Comparison of ENCODE assay signal across 19 cellular contexts in genomic region chr7:139673762-139674161, GRCh38.
DNase-seq lines count a peak whose midpoint lies in the region; ATAC-seq, FAIRE-seq and TF ChIP-seq lines count a peak whose summit lies in the region.
"Had no signal": no experiment of that assay in that cellular context is flagged by ENCODE, and none has a peak within 500 bp of the region (broad histone marks: within the 10 kb centered on the region; RNA-seq: fewer than 3 reads in every experiment).

No MANE protein-coding gene starts in this region.

- H3K27ac ChIP-seq in A549 = peak overlapping the region; percentile 54 to 73; a peak in 2 of 6 replicates
- H3K27ac ChIP-seq in C4-2B = peak overlapping the region; percentile 89

- H3K9me3 Mint-ChIP-seq in natural killer cell treated with Interleukin-12 subunit alpha and Interleukin-12 subunit beta and Interleukin-15 and Interleukin-18, amount 100 ng/mL, for 72 hours = no peaks in the 10 kb centered on the region
- H3K9me3 Mint-ChIP-seq: effector memory CD8-positive, alpha-beta T cell had no signal

- TF ChIP-seq EP300 in A549 (IDR thresholded peaks at IDR 0.05) = no peak

- H3K27me3 Mint-ChIP-seq in T-helper 17 cell = no peaks in the 10 kb centered on the region
- no peaks in the 10 kb centered on the region for H3K27me3 Mint-ChIP-seq in natural killer cell treated with Interleukin-12 subunit alpha and Interleukin-12 subunit beta and Interleukin-15 and Interleukin-18, amount 100 ng/mL, for 72 hours
- H3K27me3 Mint-ChIP-seq: effector memory CD8-positive, alpha-beta T cell had no signal

- 89% methylated on average over 6 of the region's 6 CpGs for WGBS in A549 (ENCODE audit: missing lambda C conversion rate)

- no peak overlapping the region for H3K4me3 ChIP-seq in A549
- H3K4me3 ChIP-seq: esophagus squamous epithelium, MG63, mucosa of descending colon, thyroid gland had no signal

- TF ChIP-seq CTCF in A549 (IDR thresholded peaks at IDR 0.05) (no peak), C4-2B (conservative IDR thresholded peaks at IDR 0.05) (no peak), GM13977 (IDR thresholded peaks at IDR 0.05; ENCODE audit: extremely low read depth, insufficient read depth, missing control alignments) (no peak)

- TF ChIP-seq POLR2A in A549 (IDR thresholded peaks at IDR 0.05; ENCODE audit: low read length) = no peak

- POLR2A ChIA-PET in A549 (lab: Yijun Ruan, JAX) = no interaction called here

- no peak overlapping the region for H3K4me3 Mint-ChIP-seq in T-helper 17 cell
- H3K4me3 Mint-ChIP-seq in natural killer cell treated with Interleukin-12 subunit alpha and Interleukin-12 subunit beta and Interleukin-15 and Interleukin-18, amount 100 ng/mL, for 72 hours = peak overlapping the region; percentile 83
- H3K4me3 Mint-ChIP-seq: effector memory CD8-positive, alpha-beta T cell had no signal

- H3K9me3 ChIP-seq in A549 (0 out of 3 replicates have a peak, but pooled peaks cover 3% of the 10 kb centered on the region), T-helper 17 cell (ENCODE audit: control insufficient read depth, low read length, poor library complexity, severe bottlenecking) (no peaks in the 10 kb centered on the region)
- H3K9me3 ChIP-seq: BE2C, esophagus squamous epithelium, MG63, mucosa of descending colon, thyroid gland had no signal

- peak overlapping the region; percentile 75 for H3K27ac Mint-ChIP-seq in T-helper 17 cell
- peak overlapping the region; percentile 87 to 96 for H3K27ac Mint-ChIP-seq in natural killer cell treated with Interleukin-12 subunit alpha and Interleukin-12 subunit beta and Interleukin-15 and Interleukin-18, amount 100 ng/mL, for 72 hours

- no peak for TF ChIP-seq RAD21 in A549 (conservative IDR thresholded peaks at IDR 0.05 in 1 of 2, IDR thresholded peaks at IDR 0.05 in 1 of 2)

- no peak for FAIRE-seq in A549 (lab: Jason Lieb, UNC)
- FAIRE-seq: D721Med, H1 had no signal

- peaks cover 41% of the 10 kb centered on the region for H3K4me1 ChIP-seq in A549

- CTCF ChIA-PET in A549 (lab: Yijun Ruan, JAX) = interaction anchor here (1.1 to 2.5 kb wide), 4 partner anchors 27 to 319 kb away, joined by 3 to 9 read pairs (median 6); no protein-coding TSS in a partner anchor

- peaks cover 4% of the 10 kb centered on the region for H3K36me3 Mint-ChIP-seq in T-helper 17 cell (ENCODE audit: low read depth)
- H3K36me3 Mint-ChIP-seq in natural killer cell treated with Interleukin-12 subunit alpha and Interleukin-12 subunit beta and Interleukin-15 and Interleukin-18, amount 100 ng/mL, for 72 hours = peaks cover 21% of the 10 kb centered on the region

- DNase-seq in A549 (ENCODE audit: low read depth in 1 of 2, low spot score in 1 of 2) (no peak), T-helper 17 cell (no peak), GM13977 (ENCODE audit: low spot score) (no peak), NCI-H345 (lab: John Stamatoyannopoulos, UW) (no peak)
- DNase-seq in natural killer cell treated with Interleukin-12 subunit alpha and Interleukin-12 subunit beta and Interleukin-15 and Interleukin-18, amount 100 ng/mL, for 72 hours (ENCODE audit: low spot score) = no peak
- DNase-seq: activated CD4-positive, alpha-beta T cell treated with anti-CD3 and anti-CD28 coated beads for 1 hour; activated CD8-positive, alpha-beta memory T cell treated with anti-CD3 and anti-CD28 coated beads, Interleukin-2, amount 50 U/mL, for 4 hours; anterior cingulate cortex; effector memory CD8-positive, alpha-beta T cell; esophagus squamous epithelium; left colon; MG63; mucosa of descending colon; thyroid gland had no signal

- H3K4me1 Mint-ChIP-seq in T-helper 17 cell = peaks cover 28% of the 10 kb centered on the region
- peaks cover 66 to 71% of the 10 kb centered on the region in 2 donors for H3K4me1 Mint-ChIP-seq in natural killer cell treated with Interleukin-12 subunit alpha and Interleukin-12 subunit beta and Interleukin-15 and Interleukin-18, amount 100 ng/mL, for 72 hours (ENCODE audit: low read depth in 2 of 2)

- ATAC-seq in A549 = no peak
- ATAC-seq in T-helper 17 cell = no peak
- no peak for ATAC-seq in natural killer cell treated with Interleukin-12 subunit alpha and Interleukin-12 subunit beta and Interleukin-15 and Interleukin-18, amount 100 ng/mL, for 72 hours
- ATAC-seq in GM18873 (IDR thresholded peaks at IDR 0.05; ENCODE audit: low FRiP score, unreplicated experiment) = no peak
- ATAC-seq: left colon had no signal

- in situ Hi-C loops in GM13977 (cut with MboI; ENCODE audit: low pct_unique_long_range_greater_than_20kb, low sequenced_read_pairs, unreplicated experiment) = no loop called here

- H3K4me2 ChIP-seq in A549 = no peak overlapping the region

TF ChIP-seq in A549, 52 proteins besides CTCF, POLR2A, EP300 and RAD21:
- TF ChIP-seq SREBF2 (IDR thresholded peaks at IDR 0.05) (no peak), FOSB (CRISPR knock-in tag; IDR thresholded peaks at IDR 0.05) (no peak), CBX2 (IDR thresholded peaks at IDR 0.05; ENCODE audit: borderline replicate concordance, low read depth) (no peak), NFE2L2 (conservative IDR thresholded peaks at IDR 0.05; ENCODE audit: low read length) (no peak), CHD2 (IDR thresholded peaks at IDR 0.05; ENCODE audit: low read length, partially characterized antibody) (no peak), MAFK (IDR thresholded peaks at IDR 0.05; ENCODE audit: partially characterized antibody) (no peak), KDM5A (IDR thresholded peaks at IDR 0.05) (no peak), PHF8 (IDR thresholded peaks at IDR 0.05; ENCODE audit: borderline replicate concordance, low read depth) (no peak), RARB (CRISPR knock-in tag; IDR thresholded peaks at IDR 0.05) (no peak), RCOR1 (IDR thresholded peaks at IDR 0.05; ENCODE audit: low read depth, low read length) (no peak), TP53 (CRISPR knock-in tag; IDR thresholded peaks at IDR 0.05) (no peak), GATA3 (IDR thresholded peaks at IDR 0.05; ENCODE audit: borderline replicate concordance) (no peak), ZNF302 (CRISPR knock-in tag; IDR thresholded peaks at IDR 0.05) (no peak), MYC (IDR thresholded peaks at IDR 0.05; ENCODE audit: borderline replicate concordance, low read length) (no peak), FOSL2 (IDR thresholded peaks at IDR 0.05) (no peak), FOSL2 (CRISPR knock-in tag; IDR thresholded peaks at IDR 0.05) (no peak), NPAS2 (CRISPR knock-in tag; IDR thresholded peaks at IDR 0.05; ENCODE audit: borderline replicate concordance) (no peak), KDM1A (IDR thresholded peaks at IDR 0.05; ENCODE audit: low read depth) (no peak)
- TF ChIP-seq, protein P1, sequence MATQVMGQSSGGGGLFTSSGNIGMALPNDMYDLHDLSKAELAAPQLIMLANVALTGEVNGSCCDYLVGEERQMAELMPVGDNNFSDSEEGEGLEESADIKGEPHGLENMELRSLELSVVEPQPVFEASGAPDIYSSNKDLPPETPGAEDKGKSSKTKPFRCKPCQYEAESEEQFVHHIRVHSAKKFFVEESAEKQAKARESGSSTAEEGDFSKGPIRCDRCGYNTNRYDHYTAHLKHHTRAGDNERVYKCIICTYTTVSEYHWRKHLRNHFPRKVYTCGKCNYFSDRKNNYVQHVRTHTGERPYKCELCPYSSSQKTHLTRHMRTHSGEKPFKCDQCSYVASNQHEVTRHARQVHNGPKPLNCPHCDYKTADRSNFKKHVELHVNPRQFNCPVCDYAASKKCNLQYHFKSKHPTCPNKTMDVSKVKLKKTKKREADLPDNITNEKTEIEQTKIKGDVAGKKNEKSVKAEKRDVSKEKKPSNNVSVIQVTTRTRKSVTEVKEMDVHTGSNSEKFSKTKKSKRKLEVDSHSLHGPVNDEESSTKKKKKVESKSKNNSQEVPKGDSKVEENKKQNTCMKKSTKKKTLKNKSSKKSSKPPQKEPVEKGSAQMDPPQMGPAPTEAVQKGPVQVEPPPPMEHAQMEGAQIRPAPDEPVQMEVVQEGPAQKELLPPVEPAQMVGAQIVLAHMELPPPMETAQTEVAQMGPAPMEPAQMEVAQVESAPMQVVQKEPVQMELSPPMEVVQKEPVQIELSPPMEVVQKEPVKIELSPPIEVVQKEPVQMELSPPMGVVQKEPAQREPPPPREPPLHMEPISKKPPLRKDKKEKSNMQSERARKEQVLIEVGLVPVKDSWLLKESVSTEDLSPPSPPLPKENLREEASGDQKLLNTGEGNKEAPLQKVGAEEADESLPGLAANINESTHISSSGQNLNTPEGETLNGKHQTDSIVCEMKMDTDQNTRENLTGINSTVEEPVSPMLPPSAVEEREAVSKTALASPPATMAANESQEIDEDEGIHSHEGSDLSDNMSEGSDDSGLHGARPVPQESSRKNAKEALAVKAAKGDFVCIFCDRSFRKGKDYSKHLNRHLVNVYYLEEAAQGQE (IDR thresholded peaks at IDR 0.05) = no peak
